ENCODE assay signal across 11 cellular contexts in genomic region chr17:66300956-66301355, GRCh38. TPM values are rescaled to one million over a fixed set of nuclear protein-coding genes. Genes with fewer than 3 reads are reported as not detected.
DNase-seq lines count a peak whose midpoint lies in the region; ATAC-seq and TF ChIP-seq lines count a peak whose summit lies in the region.
"Had no signal": no experiment of that assay in that cellular context is flagged by ENCODE, and none has a peak within 500 bp of the region (broad histone marks: within the 10 kb centered on the region; RNA-seq: fewer than 3 reads in every experiment).

No MANE protein-coding gene starts in this region.

- H3K27me3 ChIP-seq in Karpas-422 (ENCODE audit: low read length) (no peaks in the 10 kb centered on the region), neural cell (ENCODE audit: insufficient read depth, low read depth, low read length) (peaks cover 47% of the 10 kb centered on the region)

- H3F3A ChIP-seq in neural cell (ENCODE audit: insufficient read depth, low read length, poor library complexity, severe bottlenecking) = no peaks in the 10 kb centered on the region

- H4K20me1 ChIP-seq in Karpas-422 (ENCODE audit: insufficient read depth, low read depth, low read length) = 0 out of 2 replicates have a peak, but pooled peaks cover 8% of the 10 kb centered on the region
- no peaks in the 10 kb centered on the region for H4K20me1 ChIP-seq in neural cell (ENCODE audit: insufficient read depth)

- H3K9me3 Mint-ChIP-seq in activated CD4-positive, alpha-beta T cell treated with anti-CD3 and anti-CD28 coated beads, Interleukin-2, amount 10 ng/mL, durations not matched to agents 24 days and 14 days = no peaks in the 10 kb centered on the region
- H3K9me3 Mint-ChIP-seq in chondrocyte (ENCODE audit: low read depth) = no peaks in the 10 kb centered on the region

- TF ChIP-seq CTCF in chondrocyte (IDR thresholded peaks at IDR 0.05) = no peak
- TF ChIP-seq CTCF in neural cell (IDR thresholded peaks at IDR 0.05; ENCODE audit: poor library complexity, severe bottlenecking) = no peak

- DNase-seq in activated CD4-positive, alpha-beta T cell treated with anti-CD3 and anti-CD28 coated beads, Interleukin-2, amount 10 ng/mL, durations not matched to agents 24 days and 14 days = no peak
- no peak for DNase-seq in activated CD4-positive, alpha-beta T cell treated with anti-CD3 and anti-CD28 coated beads, Interleukin-2, amount 50 U/mL, for 48 hours
- DNase-seq in Karpas-422 (no peak), chondrocyte (ENCODE audit: low spot score) (no peak), NCI-H1436 treated with DMSO at 0.1 percent for 48 hours (lab: John Stamatoyannopoulos, UW) (no peak), AG08396 (ENCODE audit: low spot score) (no peak)
- DNase-seq: OCI-M1, spleen, T-helper 9 cell had no signal

- peak overlapping the region; percentile 94 for H3K4me3 Mint-ChIP-seq in activated CD4-positive, alpha-beta T cell treated with anti-CD3 and anti-CD28 coated beads, Interleukin-2, amount 10 ng/mL, durations not matched to agents 24 days and 14 days
- peak overlapping the region; percentile 87 for H3K4me3 Mint-ChIP-seq in chondrocyte (ENCODE audit: unreplicated experiment)

- H3K27ac ChIP-seq in Karpas-422 (ENCODE audit: low read length) = no peak overlapping the region
- H3K27ac ChIP-seq in neural cell (ENCODE audit: low read length) = no peak overlapping the region

- H3K79me2 ChIP-seq in Karpas-422 (ENCODE audit: low read length) = no peaks in the 10 kb centered on the region
- no peaks in the 10 kb centered on the region for H3K79me2 ChIP-seq in neural cell (replicated peaks; ENCODE audit: insufficient read depth, low read length)

- peak overlapping the region; percentile 99 for H3K4me2 ChIP-seq in Karpas-422 (ENCODE audit: low read depth, low read length, poor library complexity, severe bottlenecking)
- no peak overlapping the region for H3K4me2 ChIP-seq in neural cell (ENCODE audit: low read length)

- no peak for ATAC-seq in HG03354 (IDR thresholded peaks at IDR 0.05; ENCODE audit: poor library complexity, severe bottlenecking, unreplicated experiment)

- H3K4me1 Mint-ChIP-seq in activated CD4-positive, alpha-beta T cell treated with anti-CD3 and anti-CD28 coated beads, Interleukin-2, amount 10 ng/mL, durations not matched to agents 24 days and 14 days = peaks cover 35% of the 10 kb centered on the region
- peaks cover 40% of the 10 kb centered on the region for H3K4me1 Mint-ChIP-seq in chondrocyte (ENCODE audit: low read depth)

- no peak for TF ChIP-seq EP300 in neural cell (conservative IDR thresholded peaks at IDR 0.05; ENCODE audit: poor library complexity, severe bottlenecking)

- H3K9ac ChIP-seq in Karpas-422 (ENCODE audit: low read length) (no peak overlapping the region), neural cell (ENCODE audit: low read length) (no peak overlapping the region)

- peaks cover 22% of the 10 kb centered on the region for H3K4me1 ChIP-seq in Karpas-422 (ENCODE audit: low read length)

- H2AFZ ChIP-seq in Karpas-422 (ENCODE audit: low read length) (no peak overlapping the region), neural cell (ENCODE audit: low read depth, low read length) (no peak overlapping the region)

- H3K9me2 ChIP-seq in Karpas-422 (replicated peaks; ENCODE audit: insufficient read depth, low read length) = no peaks in the 10 kb centered on the region
- H3K9me2 ChIP-seq in neural cell (ENCODE audit: insufficient read depth, low read length) = no peaks in the 10 kb centered on the region

- H3K36me3 ChIP-seq in Karpas-422 (ENCODE audit: insufficient read depth, low read length) = no peaks in the 10 kb centered on the region
- no peaks in the 10 kb centered on the region for H3K36me3 ChIP-seq in neural cell (ENCODE audit: insufficient read depth, low read length)
- H3K36me3 ChIP-seq: spleen had no signal

- TF ChIP-seq RAD21 in neural cell (conservative IDR thresholded peaks at IDR 0.05) = no peak

- peaks cover 2% of the 10 kb centered on the region for H3K27me3 Mint-ChIP-seq in activated CD4-positive, alpha-beta T cell treated with anti-CD3 and anti-CD28 coated beads, Interleukin-2, amount 10 ng/mL, durations not matched to agents 24 days and 14 days
- H3K27me3 Mint-ChIP-seq in chondrocyte (ENCODE audit: low read depth) = no peaks in the 10 kb centered on the region

- peak overlapping the region; percentile 80; the same call in 1 of the 2 replicates for H3K4me3 ChIP-seq in Karpas-422 (ENCODE audit: low read length)
- H3K4me3 ChIP-seq in neural cell (ENCODE audit: low read length) = peak overlapping the region; percentile 77

- H3K36me3 Mint-ChIP-seq in activated CD4-positive, alpha-beta T cell treated with anti-CD3 and anti-CD28 coated beads, Interleukin-2, amount 10 ng/mL, durations not matched to agents 24 days and 14 days (ENCODE audit: low read depth) = peaks cover 21% of the 10 kb centered on the region
- no peaks in the 10 kb centered on the region for H3K36me3 Mint-ChIP-seq in chondrocyte (ENCODE audit: low read depth)

- H3K9me3 ChIP-seq in Karpas-422 (ENCODE audit: low read length) = no peaks in the 10 kb centered on the region
- H3K9me3 ChIP-seq in neural cell (ENCODE audit: low read length) = no peaks in the 10 kb centered on the region
- H3K9me3 ChIP-seq: spleen had no signal

- no peak overlapping the region for H3K27ac Mint-ChIP-seq in activated CD4-positive, alpha-beta T cell treated with anti-CD3 and anti-CD28 coated beads, Interleukin-2, amount 10 ng/mL, durations not matched to agents 24 days and 14 days
- no peak overlapping the region for H3K27ac Mint-ChIP-seq in chondrocyte (ENCODE audit: unreplicated experiment)

- intact Hi-C loops in activated CD4-positive, alpha-beta T cell treated with anti-CD3 and anti-CD28 coated beads, Interleukin-2, amount 10 ng/mL, durations not matched to agents 24 days and 14 days (cut with micrococcal nuclease) = loop anchor here (5.0 kb wide), 2 partner anchors 44 to 366 kb away; no protein-coding TSS in a partner anchor

TF ChIP-seq in neural cell, 6 proteins besides CTCF, POLR2A, EP300 and RAD21:
- TF ChIP-seq EZH2 (IDR thresholded peaks at IDR 0.05; ENCODE audit: borderline replicate concordance, insufficient read depth, low read length, poor library complexity, severe bottlenecking) (no peak), SMC3 (conservative IDR thresholded peaks at IDR 0.05; ENCODE audit: poor library complexity) (no peak), TAF1 (IDR thresholded peaks at IDR 0.05; ENCODE audit: low read depth) (no peak), POLR2AphosphoS5 (IDR thresholded peaks at IDR 0.05) (no peak), REST (IDR thresholded peaks at IDR 0.05; ENCODE audit: borderline replicate concordance) (no peak), MXI1 (conservative IDR thresholded peaks at IDR 0.05; ENCODE audit: poor library complexity, severe bottlenecking) (no peak)

RNA-seq across cellular contexts. Expression of gene PRKCA, which starts 1.5 kb away (rescaled TPM):
- 164 TPM in 2 replicates for total RNA-seq in activated CD4-positive, alpha-beta T cell treated with anti-CD3 and anti-CD28 coated beads, Interleukin-2, amount 10 ng/mL, durations not matched to agents 24 days and 14 days
- total RNA-seq in Karpas-422 (2014; rRNA removed; shearing (Covaris generic); ENCODE audit: low replicate concordance) = 4.3 and 4.4 TPM in 2 replicates
- 51.5 to 83.1 TPM (median 54.1 TPM) in 3 replicates for total RNA-seq in chondrocyte
- polyA plus RNA-seq in neural cell = 5.8 and 5.9 TPM in 2 replicates
- polyA minus RNA-seq in neural cell = 15.5 and 20.7 TPM in 2 replicates
